In the genomic region with DNA sequence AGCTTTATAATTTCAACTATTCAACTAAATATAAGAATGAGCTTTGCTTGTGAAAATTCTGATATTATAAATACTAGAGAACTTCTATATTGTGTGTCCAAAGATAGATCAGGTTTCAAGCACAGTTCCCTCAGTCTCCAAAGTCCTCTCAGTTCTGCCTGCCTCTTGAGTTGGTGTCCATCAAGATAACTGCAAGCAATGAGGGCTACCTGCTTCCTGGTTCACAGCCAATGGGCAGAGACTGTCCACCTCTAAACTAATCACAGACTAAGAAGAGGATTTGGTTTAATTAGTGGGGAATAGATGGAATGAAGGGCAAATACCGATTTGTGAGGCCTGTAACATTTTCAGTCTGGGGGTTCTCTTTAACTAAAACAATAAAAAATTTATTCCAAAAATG, we compare ENCODE assay signal across 3 cellular contexts.
A peak's percentile ranks its signal among the peaks of the same experiment; 100 is the strongest.
TF ChIP-seq lines count a peak whose summit lies in the region.

No MANE protein-coding gene starts in this region.

TF ChIP-seq in HepG2, 621 proteins besides CTCF, POLR2A, EP300 and RAD21:
- TF ChIP-seq NFYB (CRISPR knock-in tag; IDR thresholded peaks at IDR 0.05) (peak; percentile 39), ZNF17 (CRISPR knock-in tag; IDR thresholded peaks at IDR 0.05) (no peak), ADNP (CRISPR knock-in tag; IDR thresholded peaks at IDR 0.05) (no peak), PAF1 (CRISPR knock-in tag; IDR thresholded peaks at IDR 0.05) (no peak), ZNF616 (CRISPR knock-in tag; IDR thresholded peaks at IDR 0.05; ENCODE audit: low read depth) (no peak), RBM22 (optimal IDR thresholded peaks at IDR 0.05; ENCODE audit: low read length) (peak; percentile 80), ZNF329 (CRISPR knock-in tag; IDR thresholded peaks at IDR 0.05; ENCODE audit: low read depth) (no peak), ZBTB8A (CRISPR knock-in tag; IDR thresholded peaks at IDR 0.05; ENCODE audit: borderline replicate concordance, low read depth) (no peak), HDAC1 (CRISPR knock-in tag; IDR thresholded peaks at IDR 0.05) (no peak), ZNF274 (CRISPR knock-in tag; IDR thresholded peaks at IDR 0.05) (no peak), SSRP1 (CRISPR knock-in tag; IDR thresholded peaks at IDR 0.05) (no peak), ELF3 (CRISPR knock-in tag; IDR thresholded peaks at IDR 0.05) (0 out of 2 replicates have a peak, but pooled peaks have one; percentile 26), NFYC (CRISPR knock-in tag; IDR thresholded peaks at IDR 0.05) (0 out of 2 replicates have a peak, but pooled peaks have one; percentile 27), ELF1 (CRISPR knock-in tag; IDR thresholded peaks at IDR 0.05) (peak; percentile 56; the same call in 1 of the 2 replicates), RXRB (CRISPR knock-in tag; IDR thresholded peaks at IDR 0.05; ENCODE audit: borderline replicate concordance) (no peak)
- TF ChIP-seq, protein P1, sequence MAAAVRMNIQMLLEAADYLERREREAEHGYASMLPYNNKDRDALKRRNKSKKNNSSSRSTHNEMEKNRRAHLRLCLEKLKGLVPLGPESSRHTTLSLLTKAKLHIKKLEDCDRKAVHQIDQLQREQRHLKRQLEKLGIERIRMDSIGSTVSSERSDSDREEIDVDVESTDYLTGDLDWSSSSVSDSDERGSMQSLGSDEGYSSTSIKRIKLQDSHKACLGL (CRISPR knock-in tag; IDR thresholded peaks at IDR 0.05) = no peak

TF ChIP-seq in IMR-90, 13 proteins besides CTCF, POLR2A, EP300 and RAD21:
- TF ChIP-seq NFE2L2 (IDR thresholded peaks at IDR 0.05; ENCODE audit: low read depth, low read length) (no peak), MXI1 (IDR thresholded peaks at IDR 0.05; ENCODE audit: borderline replicate concordance, low read depth, low read length) (no peak), FOS (IDR thresholded peaks at IDR 0.05; ENCODE audit: low read depth, low read length) (no peak), CEBPB (IDR thresholded peaks at IDR 0.05; ENCODE audit: low read depth, low read length) (no peak), RFX5 (IDR thresholded peaks at IDR 0.05; ENCODE audit: low read depth, low read length) (no peak)

TF ChIP-seq in liver, 16 proteins besides CTCF, POLR2A, EP300 and RAD21:
- no peak for TF ChIP-seq RXRA (IDR thresholded peaks at IDR 0.05)
- no peak for TF ChIP-seq SP1 (IDR thresholded peaks at IDR 0.05)
- peak; percentile 19 for TF ChIP-seq YY1 (IDR thresholded peaks at IDR 0.05)
- TF ChIP-seq FOXA1 (IDR thresholded peaks at IDR 0.05) = no peak
- no peak for TF ChIP-seq HNF4A (conservative IDR thresholded peaks at IDR 0.05)
TF ChIP-seq in liver: peak in this region for 1.
